Comparison of ENCODE assay signal across 19 cellular contexts in genomic region chr16:48616571-48616970, GRCh38.
"Had no signal": no experiment of that assay in that cellular context is flagged by ENCODE, and none has a peak within 500 bp of the region (broad histone marks: within the 10 kb centered on the region; RNA-seq: fewer than 3 reads in every experiment).

No MANE protein-coding gene starts in this region.

- H3K4me1 ChIP-seq: uterus had no signal

- H3K27me3 ChIP-seq: left lung, pancreas, tibial nerve, uterus had no signal

- H3K36me3 ChIP-seq: left lung, pancreas, tibial nerve, uterus, WERI-Rb-1 had no signal

- H3K9me3 ChIP-seq: left lung, pancreas, tibial nerve, uterus had no signal

- H3K27ac ChIP-seq: pancreas, tibial nerve, uterus, WERI-Rb-1 had no signal

- ATAC-seq: activated naive CD8-positive, alpha-beta T cell treated with anti-CD3 and anti-CD28 coated beads, Interleukin-2, amount 50 U/mL, for 24 hours; activated T-helper 17 cell treated with anti-CD3 and anti-CD28 coated beads, Interleukin-2, amount 50 U/mL, for 72 hours; left lung; pancreas; sciatic nerve had no signal

- DNase-seq: activated CD4-positive, alpha-beta memory T cell treated with anti-CD3 and anti-CD28 coated beads for 36 hours; activated naive CD4-positive, alpha-beta T cell; activated naive CD8-positive, alpha-beta T cell treated with anti-CD3 and anti-CD28 coated beads, Interleukin-2, amount 50 U/mL, for 24 hours; activated T-cell treated with anti-CD3 and anti-CD28 coated beads, Interleukin-2, amount 50 U/mL, for 1 hour; anterior cingulate cortex; cortex of kidney; erythroblast; foreskin melanocyte; glutamatergic neuron; left lung; pancreas; stimulated activated CD4-positive, alpha-beta T cell treated with anti-CD3 and anti-CD28 coated beads, Interleukin-4, amount 100 ng/mL, for 24 hours; stimulated activated naive CD4-positive, alpha-beta T cell treated with Interleukin-2 at 50 U/mL for 16 hours; substantia nigra; uterus; WERI-Rb-1 had no signal

- H3K4me3 ChIP-seq: left lung, pancreas, tibial nerve, uterus had no signal
